In genomic region chr7:82039621-82040020, GRCh38 we compare ENCODE assay signal across 21 cellular contexts.
DNase-seq lines count a peak whose midpoint lies in the region; ATAC-seq, FAIRE-seq and TF ChIP-seq lines count a peak whose summit lies in the region.
"Had no signal": no experiment of that assay in that cellular context is flagged by ENCODE, and none has a peak within 500 bp of the region (broad histone marks: within the 10 kb centered on the region; RNA-seq: fewer than 3 reads in every experiment).

No MANE protein-coding gene starts in this region.

- no peak overlapping the region for H4K91ac ChIP-seq in neuronal stem cell (ENCODE audit: low read depth, low read length, poor library complexity)

- H3K79me2 ChIP-seq in HepG2 (ENCODE audit: insufficient read depth, low read length): no peaks in the 10 kb centered on the region

- no peaks in the 10 kb centered on the region for H3K27me3 Mint-ChIP-seq in activated CD4-positive, alpha-beta T cell treated with anti-CD3 and anti-CD28 coated beads for 36 hours
- H3K27me3 Mint-ChIP-seq: CD4-positive, alpha-beta memory T cell had no signal

- no peak overlapping the region for H3K4me2 ChIP-seq in neuronal stem cell (ENCODE audit: insufficient read depth, low read length, poor library complexity, severe bottlenecking)
- no peak overlapping the region for H3K4me2 ChIP-seq in HepG2 (ENCODE audit: low read depth, low read length)
- H3K4me2 ChIP-seq: A549, BLaER1, KMS-11, PC-9 had no signal

- no TSS peak for BruUV-seq in HepG2 (replicated peaks; lab: Mats Ljungman, UMichigan)

- no peak overlapping the region for H3K9ac ChIP-seq in neuronal stem cell (ENCODE audit: low read depth, low read length, poor library complexity)
- no peak overlapping the region for H3K9ac ChIP-seq in HepG2 (ENCODE audit: insufficient read depth, low read depth, low read length)
- H3K9ac ChIP-seq: BLaER1, KMS-11 had no signal

- H2AK5ac ChIP-seq in neuronal stem cell (ENCODE audit: low read depth, low read length): no peak overlapping the region

- H4K20me1 ChIP-seq in HepG2 (ENCODE audit: insufficient read depth, low read length): no peaks in the 10 kb centered on the region
- H4K20me1 ChIP-seq: BLaER1 had no signal

- no peaks in the 10 kb centered on the region for H3K9me3 Mint-ChIP-seq in activated CD4-positive, alpha-beta T cell treated with anti-CD3 and anti-CD28 coated beads for 36 hours (ENCODE audit: low read depth)

- H3K79me1 ChIP-seq in neuronal stem cell (ENCODE audit: low read depth, low read length): no peaks in the 10 kb centered on the region

- H3K23ac ChIP-seq in neuronal stem cell (ENCODE audit: low read depth, low read length, poor library complexity): no peak overlapping the region

- H3K4me1 ChIP-seq in SJSA1 (replicated peaks) (peaks cover 43% of the 10 kb centered on the region), neuronal stem cell (ENCODE audit: control insufficient read depth in 2 of 2, insufficient read depth in 1 of 2, low read depth in 1 of 2, low read length in 2 of 2) (peaks cover 8 to 10% of the 10 kb centered on the region in 2 donors), HepG2 (ENCODE audit: insufficient read depth, low read length) (no peaks in the 10 kb centered on the region), prostate gland (replicated peaks) (no peaks in the 10 kb centered on the region)
- H3K4me1 ChIP-seq: BLaER1 had no signal

- in situ Hi-C loops in HepG2 (cut with HindIII; ENCODE audit: extremely low pct_ligation_motif_present, low pct_unique_long_range_greater_than_20kb): loop anchor here (10.0 kb wide), 2 partner anchors 535 to 685 kb away; no protein-coding TSS in a partner anchor

- H3K9me3 ChIP-seq in SJSA1 (replicated peaks) (no peaks in the 10 kb centered on the region), neuronal stem cell (replicated peaks in 1 of 2; ENCODE audit: control insufficient read depth in 2 of 2, insufficient read depth in 1 of 2, low read depth in 1 of 2, low read length in 2 of 2) (no peaks in the 10 kb centered on the region), HepG2 (ENCODE audit: low read length) (no peaks in the 10 kb centered on the region), prostate gland (no peaks in the 10 kb centered on the region)
- H3K9me3 ChIP-seq: A549, BLaER1 had no signal

- TF ChIP-seq EP300 in HepG2 (IDR thresholded peaks at IDR 0.05; ENCODE audit: low read depth in 2 of 2, low read length in 2 of 2): no peak
- no peak for TF ChIP-seq EP300 in HepG2 (CRISPR knock-in tag; IDR thresholded peaks at IDR 0.05; ENCODE audit: borderline replicate concordance)

- CTCF ChIA-PET in HepG2 (lab: Yijun Ruan, JAX; ENCODE audit: low intra/inter-chr PET ratio, low total read pairs): no interaction called here
- CTCF ChIA-PET in activated CD4-positive, alpha-beta T cell treated with anti-CD3 and anti-CD28 coated beads for 36 hours (lab: Charles Lee): no interaction called here

- ATAC-seq in HepG2: no peak
- no peak for ATAC-seq in activated CD4-positive, alpha-beta T cell treated with anti-CD3 and anti-CD28 coated beads for 36 hours
- ATAC-seq: A549, GM12878 had no signal

- DNase-seq in EL (peak; percentile 4), SJSA1 (ENCODE audit: low read depth in 1 of 2, low spot score in 2 of 2) (peak in 1 of 2 experiments; percentile 51), dermis blood vessel endothelial cell (peak; percentile 68), neuronal stem cell (ENCODE audit: low spot score) (no peak), HepG2 (ENCODE audit: low spot score) (no peak), prostate gland (ENCODE audit: low spot score) (no peak), NCI-H345 treated with DMSO at 0.1 percent for 48 hours (lab: John Stamatoyannopoulos, UW; ENCODE audit: unreplicated experiment) (no peak)
- no peak for DNase-seq in activated CD4-positive, alpha-beta T cell treated with anti-CD3 and anti-CD28 coated beads for 36 hours
- DNase-seq: CD4-positive, alpha-beta memory T cell; DMS153; GOT3; NCI-H1417 treated with DMSO at 0.1 percent for 48 hours; NCI-H187 treated with DMSO at 0.1 percent for 48 hours; NCI-H2227 treated with DMSO at 0.1 percent for 48 hours; NCI-H524; PC-9 had no signal

- no peak overlapping the region for H3K27ac Mint-ChIP-seq in activated CD4-positive, alpha-beta T cell treated with anti-CD3 and anti-CD28 coated beads for 36 hours
- H3K27ac Mint-ChIP-seq: CD4-positive, alpha-beta memory T cell had no signal

- H3K27ac ChIP-seq in SJSA1 (peak overlapping the region; percentile 38), neuronal stem cell (replicated peaks; ENCODE audit: low read length) (no peak overlapping the region), HepG2 (ENCODE audit: extremely low read length, insufficient read depth, low read length) (no peak overlapping the region), prostate gland (no peak overlapping the region)
- H3K27ac ChIP-seq: BLaER1, KMS-11, PC-9, RWPE1 had no signal

- no peak overlapping the region for H2BK12ac ChIP-seq in neuronal stem cell (ENCODE audit: low read length)

- H3K14ac ChIP-seq in neuronal stem cell (ENCODE audit: low read length): no peak overlapping the region

- H3K18ac ChIP-seq in neuronal stem cell (ENCODE audit: low read length): no peak overlapping the region

- H3K27me3 ChIP-seq in SJSA1 (replicated peaks): no peaks in the 10 kb centered on the region
- no peaks in the 10 kb centered on the region for H3K27me3 ChIP-seq in neuronal stem cell (ENCODE audit: control insufficient read depth in 3 of 3, insufficient read depth in 3 of 3, low read depth in 1 of 3, low read length in 3 of 3)
- no peaks in the 10 kb centered on the region for H3K27me3 ChIP-seq in HepG2 (ENCODE audit: control insufficient read depth in 1 of 2, insufficient read depth in 2 of 2, low read length in 2 of 2)
- no peaks in the 10 kb centered on the region for H3K27me3 ChIP-seq in prostate gland (replicated peaks; ENCODE audit: insufficient read depth)
- H3K27me3 ChIP-seq: BLaER1 had no signal

- TF ChIP-seq RAD21 in HepG2 (CRISPR knock-in tag; IDR thresholded peaks at IDR 0.05): no peak

- H3K36me3 ChIP-seq in SJSA1 (no peaks in the 10 kb centered on the region), neuronal stem cell (replicated peaks in 1 of 2; ENCODE audit: control insufficient read depth in 2 of 2, insufficient read depth in 2 of 2, low read length in 2 of 2) (no peaks in the 10 kb centered on the region), HepG2 (replicated peaks in 1 of 2; ENCODE audit: control insufficient read depth in 1 of 2, insufficient read depth in 2 of 2, low read length in 2 of 2) (no peaks in the 10 kb centered on the region), prostate gland (no peaks in the 10 kb centered on the region)
- H3K36me3 ChIP-seq: BLaER1 had no signal

- H3K4me3 ChIP-seq in SJSA1 (no peak overlapping the region), neuronal stem cell (ENCODE audit: low read length in 2 of 2) (no peak overlapping the region), HepG2 (replicated peaks in 1 of 3; ENCODE audit: insufficient read depth in 1 of 3, low read depth in 2 of 3, low read length in 3 of 3) (no peak overlapping the region), prostate gland (no peak overlapping the region)
- H3K4me3 ChIP-seq: A549, BLaER1, GM12878, PC-9 had no signal

- no peak overlapping the region for H4K8ac ChIP-seq in neuronal stem cell (ENCODE audit: low read depth, low read length)

- H3K36me3 Mint-ChIP-seq in activated CD4-positive, alpha-beta T cell treated with anti-CD3 and anti-CD28 coated beads for 36 hours (ENCODE audit: low read depth): no peaks in the 10 kb centered on the region
- H3K36me3 Mint-ChIP-seq: CD4-positive, alpha-beta memory T cell had no signal

- H2BK15ac ChIP-seq in neuronal stem cell (ENCODE audit: low read length): no peak overlapping the region

- POLR2A ChIA-PET in HepG2 (lab: Yijun Ruan, JAX): no interaction called here
- POLR2A ChIA-PET in activated CD4-positive, alpha-beta T cell treated with anti-CD3 and anti-CD28 coated beads for 36 hours (lab: Charles Lee): no interaction called here

- no peak for TF ChIP-seq CTCF in HepG2 (CRISPR knock-in tag; IDR thresholded peaks at IDR 0.05)
- no peak for TF ChIP-seq CTCF in prostate gland (IDR thresholded peaks at IDR 0.05)

- no CpG with 5 or more reads among the region's 1 CpG for WGBS in neuronal stem cell (ENCODE audit: extremely low coverage in 2 of 2, insufficient read length in 2 of 2, insufficient replicate concordance in 1 of 2), 2 donors
- 0% methylated on average over 1 of the region's 1 CpG for WGBS in HepG2 (ENCODE audit: low lambda C conversion rate)
- 73% methylated on average over 1 of the region's 1 CpG for WGBS in prostate gland

- no peak for FAIRE-seq in HepG2 (lab: Jason Lieb, UNC)
- FAIRE-seq: A549, GM12878 had no signal

- no peak overlapping the region for H2BK5ac ChIP-seq in neuronal stem cell (ENCODE audit: low read length)

- TF ChIP-seq POLR2A in HepG2 (IDR thresholded peaks at IDR 0.05; ENCODE audit: insufficient read depth in 1 of 2, low read depth in 2 of 2, low read length in 2 of 2): no peak
- TF ChIP-seq POLR2A in prostate gland (IDR thresholded peaks at IDR 0.05): no peak

- H2AFZ ChIP-seq in neuronal stem cell (ENCODE audit: low read length) (peak overlapping the region; percentile 1), HepG2 (ENCODE audit: low read length) (no peak overlapping the region)
- H2AFZ ChIP-seq: PC-9 had no signal

- intact Hi-C loops in HepG2 (cut with micrococcal nuclease; ENCODE audit: unreplicated experiment): loop anchor here (5.0 kb wide), 1 partner anchor 443 kb away; no protein-coding TSS in a partner anchor
- intact Hi-C loops in activated CD4-positive, alpha-beta T cell treated with anti-CD3 and anti-CD28 coated beads for 36 hours (cut with DNase I, micrococcal nuclease): loop anchor here (5.0 to 10.0 kb wide), 4 partner anchors 435 to 688 kb away; no protein-coding TSS in a partner anchor
- intact Hi-C loops in prostate gland (cut with DNase I): loop anchor here (10.0 kb wide), 3 partner anchors 195 to 685 kb away; no protein-coding TSS in a partner anchor

- no peaks in the 10 kb centered on the region for H3K4me1 Mint-ChIP-seq in activated CD4-positive, alpha-beta T cell treated with anti-CD3 and anti-CD28 coated beads for 36 hours
- H3K4me1 Mint-ChIP-seq: CD4-positive, alpha-beta memory T cell had no signal

- no peak overlapping the region for H3K4ac ChIP-seq in neuronal stem cell (ENCODE audit: low read length)

- H3K4me3 Mint-ChIP-seq in activated CD4-positive, alpha-beta T cell treated with anti-CD3 and anti-CD28 coated beads for 36 hours: no peak overlapping the region
- H3K4me3 Mint-ChIP-seq: CD4-positive, alpha-beta memory T cell had no signal

- H2BK120ac ChIP-seq in neuronal stem cell (ENCODE audit: low read depth, low read length): no peak overlapping the region

TF ChIP-seq in HepG2, 621 proteins besides CTCF, POLR2A, EP300 and RAD21 (continues in another document):
- no peak for TF ChIP-seq FOXK1 (CRISPR knock-in tag; IDR thresholded peaks at IDR 0.05; ENCODE audit: borderline replicate concordance, low read depth)
- TF ChIP-seq ATRX (CRISPR knock-in tag; IDR thresholded peaks at IDR 0.05; ENCODE audit: borderline replicate concordance): no peak

Comparison
In these comparisons a context has a peak if more than half of its experiments do, and no peak if none do; other contexts are left out.
1. DNase-seq: peak in EL (single experiment) and dermis blood vessel endothelial cell (single experiment); none in neuronal stem cell (single experiment), HepG2 (single experiment), activated CD4-positive, alpha-beta T cell treated with anti-CD3 and anti-CD28 coated beads for 36 hours (single experiment), prostate gland (single experiment) and NCI-H345 treated with DMSO at 0.1 percent for 48 hours (single experiment).